In genomic region chr22:46001046-46001425, GRCh38 we compare ENCODE assay signal across 1 cellular context.
TF ChIP-seq lines count a peak whose summit lies in the region.

No MANE protein-coding gene starts in this region.

TF ChIP-seq in GM23338, 12 proteins besides CTCF, POLR2A, EP300 and RAD21 (continued from another document):
- TF ChIP-seq ZNF462 (CRISPR knock-in tag; IDR thresholded peaks at IDR 0.05) (no peak), CREB1 (CRISPR knock-in tag; IDR thresholded peaks at IDR 0.05; ENCODE audit: low read depth) (no peak), REST (IDR thresholded peaks at IDR 0.05; ENCODE audit: unreplicated experiment) (no peak), JUNB (IDR thresholded peaks at IDR 0.05; ENCODE audit: unreplicated experiment) (no peak), EZH2phosphoT487 (IDR thresholded peaks at IDR 0.05; ENCODE audit: unreplicated experiment) (no peak), POLR2AphosphoS5 (IDR thresholded peaks at IDR 0.05; ENCODE audit: low read depth) (no peak), EZH2 (IDR thresholded peaks at IDR 0.05; ENCODE audit: low read depth, unreplicated experiment) (no peak), ETS1 (IDR thresholded peaks at IDR 0.05) (no peak)
